Comparison of ENCODE assay signal across 25 cellular contexts in genomic region chr4:21795091-21795490, GRCh38.
A peak's percentile ranks its signal among the peaks of the same experiment; 100 is the strongest.
DNase-seq lines count a peak whose midpoint lies in the region; ATAC-seq, FAIRE-seq and TF ChIP-seq lines count a peak whose summit lies in the region.
"Had no signal": no experiment of that assay in that cellular context is flagged by ENCODE, and none has a peak within 500 bp of the region (broad histone marks: within the 10 kb centered on the region; RNA-seq: fewer than 3 reads in every experiment).

No MANE protein-coding gene starts in this region.

- no peak overlapping the region for H3K4me3 ChIP-seq in CD8-positive, alpha-beta T cell (ENCODE audit: low read depth, low read length)
- no peak overlapping the region for H3K4me3 ChIP-seq in right atrium auricular region
- H3K4me3 ChIP-seq: GM12878, heart left ventricle, sigmoid colon, tibial artery had no signal

- DNase-seq in CD8-positive, alpha-beta T cell, result peak in 1 of 7 experiments; percentile 40
- DNase-seq in HCEC 1CT, result peak; percentile 37
- peak; percentile 2 for DNase-seq in activated naive CD8-positive, alpha-beta T cell treated with anti-CD3 and anti-CD28 coated beads for 36 hours
- peak; percentile 29 for DNase-seq in fibroblast of peridontal ligament (ENCODE audit: extremely low read depth)
- DNase-seq in right atrium auricular region (ENCODE audit: low spot score), result no peak
- DNase-seq in urothelium cell line (ENCODE audit: low spot score), result no peak
- DNase-seq in NCI-H1048 (lab: John Stamatoyannopoulos, UW), result no peak
- DNase-seq: activated CD4-positive, alpha-beta T cell treated with anti-CD3 and anti-CD28 coated beads, Interleukin-2, amount 10 ng/mL, durations not matched to agents 7 days and 5 days; activated effector memory CD4-positive, alpha-beta T cell treated with anti-CD3 and anti-CD28 coated beads, Interleukin-2, amount 50 U/mL, for 16 hours; aorta; DMS153; effector CD4-positive, alpha-beta T cell; H9; heart left ventricle; NCI-H1436 treated with DMSO at 0.1 percent for 48 hours; NCI-H2171; nephron progenitor cell; sigmoid colon; tibial artery had no signal

- H3K36me3 Mint-ChIP-seq in CD8-positive, alpha-beta T cell, result no peaks in the 10 kb centered on the region
- no peaks in the 10 kb centered on the region for H3K36me3 Mint-ChIP-seq in activated naive CD8-positive, alpha-beta T cell treated with anti-CD3 and anti-CD28 coated beads for 36 hours

- H3K9me3 Mint-ChIP-seq in CD8-positive, alpha-beta T cell, result no peaks in the 10 kb centered on the region
- H3K9me3 Mint-ChIP-seq in activated naive CD8-positive, alpha-beta T cell treated with anti-CD3 and anti-CD28 coated beads for 36 hours, result no peaks in the 10 kb centered on the region
- H3K9me3 Mint-ChIP-seq: activated CD4-positive, alpha-beta T cell treated with anti-CD3 and anti-CD28 coated beads, Interleukin-2, amount 10 ng/mL, durations not matched to agents 7 days and 5 days; CD4-positive, alpha-beta T cell; H9; nephron progenitor cell had no signal

- POLR2A ChIA-PET in CD8-positive, alpha-beta T cell (lab: Charles Lee), result no interaction called here

- H3K9me3 ChIP-seq in CD8-positive, alpha-beta T cell (ENCODE audit: low read length), result no peaks in the 10 kb centered on the region
- no peaks in the 10 kb centered on the region for H3K9me3 ChIP-seq in right atrium auricular region
- H3K9me3 ChIP-seq: heart left ventricle, sigmoid colon, tibial artery had no signal

- CTCF ChIA-PET in CD8-positive, alpha-beta T cell (lab: Charles Lee), result no interaction called here

- ATAC-seq in CD8-positive, alpha-beta T cell, result peak; percentile 81
- no peak for ATAC-seq in HG03108 (IDR thresholded peaks at IDR 0.05; ENCODE audit: unreplicated experiment)
- ATAC-seq: GM12878, heart left ventricle, left lobe of liver, Right ventricle myocardium inferior had no signal

- intact Hi-C loops in CD8-positive, alpha-beta T cell (cut with DNase I, micrococcal nuclease), result loop anchor here in 1 of 2 experiments (10.0 kb wide), 1 partner anchor 130 kb away; no protein-coding TSS in a partner anchor

- H3K4me3 Mint-ChIP-seq in CD8-positive, alpha-beta T cell, result no peak overlapping the region
- H3K4me3 Mint-ChIP-seq in activated naive CD8-positive, alpha-beta T cell treated with anti-CD3 and anti-CD28 coated beads for 36 hours, result no peak overlapping the region
- H3K4me3 Mint-ChIP-seq: activated CD4-positive, alpha-beta T cell treated with anti-CD3 and anti-CD28 coated beads, Interleukin-2, amount 10 ng/mL, durations not matched to agents 7 days and 5 days; CD4-positive, alpha-beta T cell; H9; nephron progenitor cell had no signal

- H3K27ac Mint-ChIP-seq in CD8-positive, alpha-beta T cell, result peak overlapping the region; percentile 71
- peak overlapping the region; percentile 36 for H3K27ac Mint-ChIP-seq in activated naive CD8-positive, alpha-beta T cell treated with anti-CD3 and anti-CD28 coated beads for 36 hours
- H3K27ac Mint-ChIP-seq: activated CD4-positive, alpha-beta T cell treated with anti-CD3 and anti-CD28 coated beads, Interleukin-2, amount 10 ng/mL, durations not matched to agents 7 days and 5 days; CD4-positive, alpha-beta T cell; H9; nephron progenitor cell had no signal

- no peak for TF ChIP-seq CTCF in CD8-positive, alpha-beta T cell (IDR thresholded peaks at IDR 0.05)
- TF ChIP-seq CTCF in right atrium auricular region (IDR thresholded peaks at IDR 0.05), result no peak

- peaks cover 3% of the 10 kb centered on the region for H3K27me3 Mint-ChIP-seq in CD8-positive, alpha-beta T cell (ENCODE audit: low read depth)
- H3K27me3 Mint-ChIP-seq in activated naive CD8-positive, alpha-beta T cell treated with anti-CD3 and anti-CD28 coated beads for 36 hours, result no peaks in the 10 kb centered on the region
- H3K27me3 Mint-ChIP-seq: activated CD4-positive, alpha-beta T cell treated with anti-CD3 and anti-CD28 coated beads, Interleukin-2, amount 10 ng/mL, durations not matched to agents 7 days and 5 days; CD4-positive, alpha-beta T cell had no signal

- H3K4me1 Mint-ChIP-seq in CD8-positive, alpha-beta T cell (ENCODE audit: low read depth), result peaks cover 3% of the 10 kb centered on the region
- no peaks in the 10 kb centered on the region for H3K4me1 Mint-ChIP-seq in activated naive CD8-positive, alpha-beta T cell treated with anti-CD3 and anti-CD28 coated beads for 36 hours
- H3K4me1 Mint-ChIP-seq: activated CD4-positive, alpha-beta T cell treated with anti-CD3 and anti-CD28 coated beads, Interleukin-2, amount 10 ng/mL, durations not matched to agents 7 days and 5 days; nephron progenitor cell had no signal

- H3K4me1 ChIP-seq in CD8-positive, alpha-beta T cell (ENCODE audit: insufficient read depth, low read length), result no peaks in the 10 kb centered on the region
- H3K4me1 ChIP-seq in right atrium auricular region, result no peaks in the 10 kb centered on the region
- H3K4me1 ChIP-seq: heart left ventricle, parathyroid adenoma, sigmoid colon, tibial artery had no signal

- H3K27ac ChIP-seq in CD8-positive, alpha-beta T cell (ENCODE audit: low read depth, low read length), result no peak overlapping the region
- no peak overlapping the region for H3K27ac ChIP-seq in right atrium auricular region
- H3K27ac ChIP-seq: heart left ventricle, parathyroid adenoma, sigmoid colon, tibial artery had no signal

- no peaks in the 10 kb centered on the region for H3K27me3 ChIP-seq in CD8-positive, alpha-beta T cell (ENCODE audit: insufficient read depth, low read length)
- H3K27me3 ChIP-seq in right atrium auricular region, result no peaks in the 10 kb centered on the region
- H3K27me3 ChIP-seq: heart left ventricle, sigmoid colon, tibial artery had no signal

- no peaks in the 10 kb centered on the region for H3K36me3 ChIP-seq in CD8-positive, alpha-beta T cell (ENCODE audit: insufficient read depth, low read length)
- H3K36me3 ChIP-seq in right atrium auricular region, result no peaks in the 10 kb centered on the region
- H3K36me3 ChIP-seq: heart left ventricle, sigmoid colon, tibial artery had no signal

- no peak for FAIRE-seq in urothelium cell line (lab: Jason Lieb, UNC)
- FAIRE-seq: GM12878 had no signal

Comparison
In these comparisons a context has a peak if more than half of its experiments do, and no peak if none do; other contexts are left out.
1. DNase-seq: peak in HCEC 1CT (single experiment), activated naive CD8-positive, alpha-beta T cell treated with anti-CD3 and anti-CD28 coated beads for 36 hours (single experiment) and fibroblast of peridontal ligament (single experiment); none in right atrium auricular region (single experiment), urothelium cell line (single experiment) and NCI-H1048 (single experiment).